ENCODE assay signal across 1 cellular context in genomic region chr7:26151953-26152781, GRCh38.
TF ChIP-seq lines count a peak whose summit lies in the region.

Gene NFE2L3, plus strand, starts transcription at chr7:26152198. Its CDS starts 301 bp downstream, at chr7:26152499.

TF ChIP-seq in K562, 482 proteins besides CTCF, POLR2A, EP300 and RAD21 (continued from another document and continues in another):
- TF ChIP-seq ZBTB40 (IDR thresholded peaks at IDR 0.05) (no peak), ZBTB40 (CRISPR knock-in tag; IDR thresholded peaks at IDR 0.05) (no peak), ZNF583 (CRISPR knock-in tag; IDR thresholded peaks at IDR 0.05) (0 out of 2 replicates have a peak, but pooled peaks have one; percentile 43), NFIX (CRISPR knock-in tag; IDR thresholded peaks at IDR 0.05; ENCODE audit: low read depth) (no peak), ERF (CRISPR knock-in tag; IDR thresholded peaks at IDR 0.05) (no peak), MAFK (IDR thresholded peaks at IDR 0.05; ENCODE audit: low read length) (no peak), SMC3 (conservative IDR thresholded peaks at IDR 0.05; ENCODE audit: insufficient read depth, low read depth, low read length) (no peak), SPI1 (IDR thresholded peaks at IDR 0.05; ENCODE audit: borderline replicate concordance, low read depth, low read length) (no peak), EZH2 (IDR thresholded peaks at IDR 0.05; ENCODE audit: borderline replicate concordance, low read depth, low read length) (no peak), HMGN3 (IDR thresholded peaks at IDR 0.05; ENCODE audit: borderline replicate concordance, extremely low read depth, insufficient read length, low read depth, low read length) (peak; percentile 79), DDX20 (tag; IDR thresholded peaks at IDR 0.05; ENCODE audit: low read depth) (no peak), TSHZ1 (CRISPR knock-in tag; IDR thresholded peaks at IDR 0.05) (peak; percentile 54; the same call in 1 of the 2 replicates), BCL6 (CRISPR knock-in tag; IDR thresholded peaks at IDR 0.05) (0 out of 2 replicates have a peak, but pooled peaks have one; percentile 44), MYNN (IDR thresholded peaks at IDR 0.05) (0 out of 2 replicates have a peak, but pooled peaks have one; percentile 33), MYNN (CRISPR knock-in tag; IDR thresholded peaks at IDR 0.05) (no peak), TBP (optimal IDR thresholded peaks at IDR 0.05; ENCODE audit: low read depth, low read length) (no peak), CHAMP1 (IDR thresholded peaks at IDR 0.05) (no peak), ZBTB1 (CRISPR knock-in tag; IDR thresholded peaks at IDR 0.05; ENCODE audit: borderline replicate concordance, low read depth) (peak; percentile 27; the same call in 1 of the 2 replicates), TCFL5 (CRISPR knock-in tag; conservative IDR thresholded peaks at IDR 0.05) (peak; percentile 70; the same call in 1 of the 2 replicates), ZNF134 (CRISPR knock-in tag; conservative IDR thresholded peaks at IDR 0.05) (no peak), ZNF699 (CRISPR knock-in tag; IDR thresholded peaks at IDR 0.05; ENCODE audit: insufficient replicate concordance) (no peak)
- TF ChIP-seq, protein P1, sequence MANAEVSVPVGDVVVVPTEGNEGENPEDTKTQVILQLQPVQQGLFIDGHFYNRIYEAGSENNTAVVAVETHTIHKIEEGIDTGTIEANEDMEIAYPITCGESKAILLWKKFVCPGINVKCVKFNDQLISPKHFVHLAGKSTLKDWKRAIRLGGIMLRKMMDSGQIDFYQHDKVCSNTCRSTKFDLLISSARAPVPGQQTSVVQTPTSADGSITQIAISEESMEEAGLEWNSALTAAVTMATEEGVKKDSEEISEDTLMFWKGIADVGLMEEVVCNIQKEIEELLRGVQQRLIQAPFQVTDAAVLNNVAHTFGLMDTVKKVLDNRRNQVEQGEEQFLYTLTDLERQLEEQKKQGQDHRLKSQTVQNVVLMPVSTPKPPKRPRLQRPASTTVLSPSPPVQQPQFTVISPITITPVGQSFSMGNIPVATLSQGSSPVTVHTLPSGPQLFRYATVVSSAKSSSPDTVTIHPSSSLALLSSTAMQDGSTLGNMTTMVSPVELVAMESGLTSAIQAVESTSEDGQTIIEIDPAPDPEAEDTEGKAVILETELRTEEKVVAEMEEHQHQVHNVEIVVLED (CRISPR knock-in tag; IDR thresholded peaks at IDR 0.05) = peak; percentile 70
- TF ChIP-seq, protein P2, sequence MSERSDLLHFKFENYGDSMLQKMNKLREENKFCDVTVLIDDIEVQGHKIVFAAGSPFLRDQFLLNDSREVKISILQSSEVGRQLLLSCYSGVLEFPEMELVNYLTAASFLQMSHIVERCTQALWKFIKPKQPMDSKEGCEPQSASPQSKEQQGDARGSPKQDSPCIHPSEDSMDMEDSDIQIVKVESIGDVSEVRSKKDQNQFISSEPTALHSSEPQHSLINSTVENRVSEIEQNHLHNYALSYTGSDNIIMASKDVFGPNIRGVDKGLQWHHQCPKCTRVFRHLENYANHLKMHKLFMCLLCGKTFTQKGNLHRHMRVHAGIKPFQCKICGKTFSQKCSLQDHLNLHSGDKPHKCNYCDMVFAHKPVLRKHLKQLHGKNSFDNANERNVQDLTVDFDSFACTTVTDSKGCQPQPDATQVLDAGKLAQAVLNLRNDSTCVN (CRISPR knock-in tag; IDR thresholded peaks at IDR 0.05) = 0 out of 2 replicates have a peak, but pooled peaks have one; percentile 61
- TF ChIP-seq, protein P3, sequence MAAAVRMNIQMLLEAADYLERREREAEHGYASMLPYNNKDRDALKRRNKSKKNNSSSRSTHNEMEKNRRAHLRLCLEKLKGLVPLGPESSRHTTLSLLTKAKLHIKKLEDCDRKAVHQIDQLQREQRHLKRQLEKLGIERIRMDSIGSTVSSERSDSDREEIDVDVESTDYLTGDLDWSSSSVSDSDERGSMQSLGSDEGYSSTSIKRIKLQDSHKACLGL (CRISPR knock-in tag; IDR thresholded peaks at IDR 0.05; ENCODE audit: borderline replicate concordance, poor library complexity, severe bottlenecking) = no peak
- TF ChIP-seq, protein P4, sequence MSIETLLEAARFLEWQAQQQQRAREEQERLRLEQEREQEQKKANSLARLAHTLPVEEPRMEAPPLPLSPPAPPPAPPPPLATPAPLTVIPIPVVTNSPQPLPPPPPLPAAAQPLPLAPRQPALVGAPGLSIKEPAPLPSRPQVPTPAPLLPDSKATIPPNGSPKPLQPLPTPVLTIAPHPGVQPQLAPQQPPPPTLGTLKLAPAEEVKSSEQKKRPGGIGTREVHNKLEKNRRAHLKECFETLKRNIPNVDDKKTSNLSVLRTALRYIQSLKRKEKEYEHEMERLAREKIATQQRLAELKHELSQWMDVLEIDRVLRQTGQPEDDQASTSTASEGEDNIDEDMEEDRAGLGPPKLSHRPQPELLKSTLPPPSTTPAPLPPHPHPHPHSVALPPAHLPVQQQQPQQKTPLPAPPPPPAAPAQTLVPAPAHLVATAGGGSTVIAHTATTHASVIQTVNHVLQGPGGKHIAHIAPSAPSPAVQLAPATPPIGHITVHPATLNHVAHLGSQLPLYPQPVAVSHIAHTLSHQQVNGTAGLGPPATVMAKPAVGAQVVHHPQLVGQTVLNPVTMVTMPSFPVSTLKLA (conservative IDR thresholded peaks at IDR 0.05) = peak in 1 of 2 experiments; percentile 69; a peak in 2 of 4 replicates
- TF ChIP-seq, protein P5, sequence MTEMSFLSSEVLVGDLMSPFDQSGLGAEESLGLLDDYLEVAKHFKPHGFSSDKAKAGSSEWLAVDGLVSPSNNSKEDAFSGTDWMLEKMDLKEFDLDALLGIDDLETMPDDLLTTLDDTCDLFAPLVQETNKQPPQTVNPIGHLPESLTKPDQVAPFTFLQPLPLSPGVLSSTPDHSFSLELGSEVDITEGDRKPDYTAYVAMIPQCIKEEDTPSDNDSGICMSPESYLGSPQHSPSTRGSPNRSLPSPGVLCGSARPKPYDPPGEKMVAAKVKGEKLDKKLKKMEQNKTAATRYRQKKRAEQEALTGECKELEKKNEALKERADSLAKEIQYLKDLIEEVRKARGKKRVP (CRISPR knock-in tag; IDR thresholded peaks at IDR 0.05) = peak; percentile 63; the same call in 1 of the 2 replicates
